In the genomic region with DNA sequence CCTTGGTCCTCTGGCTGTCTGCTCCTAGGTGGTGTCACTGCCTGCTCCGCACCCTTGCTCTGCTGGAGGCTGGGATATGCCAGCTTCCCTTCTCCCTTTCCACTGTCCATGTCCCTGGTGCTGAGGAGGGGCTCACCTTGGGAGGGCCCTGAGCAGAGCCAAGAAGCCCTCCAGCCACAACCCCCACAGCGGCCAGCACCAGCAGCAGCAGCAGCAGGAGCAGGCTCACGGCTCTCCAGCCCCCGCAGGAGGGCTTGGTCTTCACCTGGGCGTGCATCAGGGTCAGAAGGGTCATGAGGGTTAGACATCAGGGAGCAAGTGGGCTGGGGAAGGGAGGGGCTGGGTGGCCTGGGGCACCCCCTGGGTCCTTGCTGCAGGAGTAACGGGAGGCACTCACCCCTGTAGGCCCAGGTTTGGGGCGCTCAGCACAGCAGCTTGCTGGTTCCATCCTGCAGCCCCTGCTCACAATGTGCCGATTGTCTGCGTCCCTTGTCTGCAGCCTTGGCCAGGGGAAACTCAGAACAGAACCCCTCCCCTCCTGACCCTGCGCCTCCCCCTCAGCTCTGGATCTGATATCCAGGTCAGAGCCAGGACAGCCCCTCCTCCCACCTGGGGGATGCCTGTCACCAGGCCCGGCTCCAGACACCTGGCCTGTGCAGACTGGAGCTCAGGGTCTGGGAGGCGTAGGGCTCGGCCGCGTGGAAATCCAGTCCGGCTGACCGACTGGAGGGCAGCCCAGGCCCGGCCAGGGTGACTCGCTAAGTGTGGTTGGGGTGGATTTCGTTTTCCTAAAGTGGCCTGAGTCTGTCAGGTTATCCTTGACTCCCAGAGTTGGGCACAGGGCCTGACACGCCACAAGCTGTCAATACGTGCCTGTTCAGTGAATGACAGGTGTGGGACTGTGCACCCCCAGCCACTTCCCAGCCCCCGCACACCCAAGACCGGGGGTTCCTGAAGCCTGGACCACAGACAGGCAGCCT, we compare ENCODE assay signal across 11 cellular contexts. TPM values are rescaled to one million over a fixed set of nuclear protein-coding genes. Genes with fewer than 3 reads are reported as not detected.
DNase-seq lines count a peak whose midpoint lies in the region; ATAC-seq and TF ChIP-seq lines count a peak whose summit lies in the region.
"Had no signal": no experiment of that assay in that cellular context is flagged by ENCODE, and none has a peak within 500 bp of the region (broad histone marks: within the 10 kb centered on the region; RNA-seq: fewer than 3 reads in every experiment).

A gene (minus strand): TSS at position 478 of the 980 bp plus-strand sequence. CDS start 30 bp downstream, at position 448.

- H3K9me3 Mint-ChIP-seq in activated T-helper 17 cell treated with anti-CD3 and anti-CD28 coated beads, Interleukin-2, amount 50 U/mL, for 72 hours, result no peaks in the 10 kb centered on the region
- H3K9me3 Mint-ChIP-seq in mesothelial cell of epicardium, result no peaks in the 10 kb centered on the region

- WGBS in gastroesophageal sphincter (ENCODE audit: low coverage in 1 of 2), 2 donors, result 65% methylated on average over 4 of the region's 24 CpGs; no CpG with 5 or more reads in 1 of the 2 donors

- no TSS peak for BruUV-seq in A673 (replicated peaks; lab: Mats Ljungman, UMichigan)

- intact Hi-C loops in A673 (cut with micrococcal nuclease; ENCODE audit: unreplicated experiment), result loop anchor here (10.0 kb wide), 1 partner anchor 206 kb away; a partner anchor contains a TSS

- no peak for TF ChIP-seq EP300 in gastroesophageal sphincter (IDR thresholded peaks at IDR 0.05)

- H3K4me1 ChIP-seq in A673 (ENCODE audit: insufficient read depth, low read length, poor library complexity, severe bottlenecking) (peaks cover 25% of the 10 kb centered on the region), gastroesophageal sphincter (peaks cover 6 to 51% (median 24%) of the 10 kb centered on the region in 3 donors)

- ATAC-seq in activated T-helper 17 cell treated with anti-CD3 and anti-CD28 coated beads, Interleukin-2, amount 50 U/mL, for 72 hours (replicated peaks), result no peak
- no peak for ATAC-seq in gastroesophageal sphincter

- H3K9me3 ChIP-seq in A673 (ENCODE audit: low read depth, low read length, poor library complexity, severe bottlenecking) (no peaks in the 10 kb centered on the region), gastroesophageal sphincter (no peaks in the 10 kb centered on the region)

- H3K36me3 ChIP-seq in A673 (ENCODE audit: insufficient read depth, low read length, poor library complexity, severe bottlenecking), result peaks cover 31% of the 10 kb centered on the region
- H3K36me3 ChIP-seq in H7 (replicated peaks; ENCODE audit: control insufficient read depth, insufficient read depth, low read length), result peaks cover 24% of the 10 kb centered on the region
- H3K36me3 ChIP-seq in gastroesophageal sphincter, result peaks cover 0 to 45% of the 10 kb centered on the region in 2 donors

- CTCF ChIA-PET in A673 (lab: Charles Lee), result no interaction called here

- H3K4me3 ChIP-seq in A673 (ENCODE audit: low read depth, low read length, poor library complexity, severe bottlenecking), result no peak within 1 kb of the TSS
- H3K4me3 ChIP-seq in H7 (ENCODE audit: insufficient read depth, low read depth, low read length), result no peak within 1 kb of the TSS
- no peak within 1 kb of the TSS for H3K4me3 ChIP-seq in gastroesophageal sphincter

- TF ChIP-seq CTCF in A673 (conservative IDR thresholded peaks at IDR 0.05; ENCODE audit: low read depth, low read length) (no peak), mesothelial cell of epicardium (IDR thresholded peaks at IDR 0.05; ENCODE audit: unreplicated experiment) (no peak), gastroesophageal sphincter (IDR thresholded peaks at IDR 0.05) (no peak)

- peaks cover 12% of the 10 kb centered on the region for H3K4me1 Mint-ChIP-seq in activated T-helper 17 cell treated with anti-CD3 and anti-CD28 coated beads, Interleukin-2, amount 50 U/mL, for 72 hours
- H3K4me1 Mint-ChIP-seq in mesothelial cell of epicardium, result peaks cover 21% of the 10 kb centered on the region

- peaks cover 44% of the 10 kb centered on the region for H3K36me3 Mint-ChIP-seq in activated T-helper 17 cell treated with anti-CD3 and anti-CD28 coated beads, Interleukin-2, amount 50 U/mL, for 72 hours (ENCODE audit: low read depth)
- H3K36me3 Mint-ChIP-seq in mesothelial cell of epicardium, result peaks cover 6% of the 10 kb centered on the region

- H3K27me3 ChIP-seq in A673 (replicated peaks; ENCODE audit: insufficient read depth, low read depth, low read length, poor library complexity) (no peaks in the 10 kb centered on the region), H7 (ENCODE audit: control insufficient read depth, insufficient read depth, low read length) (no peaks in the 10 kb centered on the region), gastroesophageal sphincter (no peaks in the 10 kb centered on the region)

- no peak for DNase-seq in A673 (ENCODE audit: low spot score)
- DNase-seq in H7, result peak; percentile 92
- no peak for DNase-seq in mesothelial cell of epicardium (ENCODE audit: low spot score in 2 of 2, unreplicated experiment in 2 of 2)
- DNase-seq in retina, result no peak
- DNase-seq in RPMI8226, result no peak
- DNase-seq in stimulated activated CD4-positive, alpha-beta T cell treated with anti-CD3 and anti-CD28 coated beads, Interleukin-4, amount 100 ng/mL, for 24 hours, result no peak
- DNase-seq: NCI-H1092, NCI-H526, T1000 had no signal

- TF ChIP-seq POLR2A in gastroesophageal sphincter (IDR thresholded peaks at IDR 0.05), result no peak

- H3K4me3 Mint-ChIP-seq in activated T-helper 17 cell treated with anti-CD3 and anti-CD28 coated beads, Interleukin-2, amount 50 U/mL, for 72 hours, result peak within 1 kb of the TSS; percentile 89
- H3K4me3 Mint-ChIP-seq in mesothelial cell of epicardium, result no peak within 1 kb of the TSS

- POLR2A ChIA-PET in A673 (lab: Charles Lee; ENCODE audit: low non-redundant PET), result interaction anchor here (0.6 kb wide), 1 partner anchor 55 kb away, joined by 9 read pairs; a partner anchor contains a TSS

- no peak within 1 kb of the TSS for H3K27ac Mint-ChIP-seq in activated T-helper 17 cell treated with anti-CD3 and anti-CD28 coated beads, Interleukin-2, amount 50 U/mL, for 72 hours
- H3K27ac Mint-ChIP-seq in mesothelial cell of epicardium, result no peak within 1 kb of the TSS

- H3K27me3 Mint-ChIP-seq in activated T-helper 17 cell treated with anti-CD3 and anti-CD28 coated beads, Interleukin-2, amount 50 U/mL, for 72 hours, result no peaks in the 10 kb centered on the region
- no peaks in the 10 kb centered on the region for H3K27me3 Mint-ChIP-seq in mesothelial cell of epicardium (ENCODE audit: low read depth)

- no peak within 1 kb of the TSS for H3K27ac ChIP-seq in A673 (ENCODE audit: low read depth, low read length, poor library complexity, severe bottlenecking)
- H3K27ac ChIP-seq in gastroesophageal sphincter, result no peak within 1 kb of the TSS

RNA-seq across cellular contexts. Expression of the gene that starts here (rescaled TPM):
- total RNA-seq in A673 (2021), result 16.0 and 18.6 TPM in 2 replicates
- 3.9 and 7.4 TPM in 2 replicates for total RNA-seq in H7 (2014; rRNA removed; shearing (Covaris generic))
- total RNA-seq in activated T-helper 17 cell treated with anti-CD3 and anti-CD28 coated beads, Interleukin-2, amount 50 U/mL, for 72 hours, result 1 to 10 TPM; 6.9 to 8.9 TPM
- 11.9 to 14.4 TPM (median 13.0 TPM) in 3 replicates for total RNA-seq in mesothelial cell of epicardium
- total RNA-seq in gastroesophageal sphincter, result 10 to 100 TPM in 1 of 4 donors, 1 to 10 TPM in 2, under 1 TPM in 1; 0.72 to 10.3 (median 3.5) TPM
